In the genomic region with DNA sequence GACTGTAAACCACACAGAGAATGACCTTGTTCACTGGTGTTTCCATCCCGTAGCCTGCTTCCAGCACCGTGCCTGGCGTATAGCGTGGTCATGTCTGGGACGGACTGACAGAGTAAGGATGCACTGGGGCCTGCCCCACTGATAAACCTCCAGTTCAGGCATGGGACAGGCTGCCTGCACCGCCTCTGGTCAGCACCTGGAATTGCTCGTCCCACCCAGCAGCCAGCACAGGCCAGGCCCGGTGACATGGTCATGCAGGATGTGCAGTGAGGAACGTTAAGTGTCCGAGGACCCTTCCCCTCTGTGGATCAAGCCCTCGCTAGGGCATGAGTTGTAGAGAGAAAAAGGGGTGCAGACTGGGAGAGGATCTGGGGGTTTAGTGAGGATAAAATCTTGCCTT, we compare ENCODE assay signal across 1 cellular context.
TF ChIP-seq lines count a peak whose summit lies in the region.

No MANE protein-coding gene starts in this region.

TF ChIP-seq in GM23338, 12 proteins besides CTCF, POLR2A, EP300 and RAD21 (continued from another document):
- TF ChIP-seq, protein P1, sequence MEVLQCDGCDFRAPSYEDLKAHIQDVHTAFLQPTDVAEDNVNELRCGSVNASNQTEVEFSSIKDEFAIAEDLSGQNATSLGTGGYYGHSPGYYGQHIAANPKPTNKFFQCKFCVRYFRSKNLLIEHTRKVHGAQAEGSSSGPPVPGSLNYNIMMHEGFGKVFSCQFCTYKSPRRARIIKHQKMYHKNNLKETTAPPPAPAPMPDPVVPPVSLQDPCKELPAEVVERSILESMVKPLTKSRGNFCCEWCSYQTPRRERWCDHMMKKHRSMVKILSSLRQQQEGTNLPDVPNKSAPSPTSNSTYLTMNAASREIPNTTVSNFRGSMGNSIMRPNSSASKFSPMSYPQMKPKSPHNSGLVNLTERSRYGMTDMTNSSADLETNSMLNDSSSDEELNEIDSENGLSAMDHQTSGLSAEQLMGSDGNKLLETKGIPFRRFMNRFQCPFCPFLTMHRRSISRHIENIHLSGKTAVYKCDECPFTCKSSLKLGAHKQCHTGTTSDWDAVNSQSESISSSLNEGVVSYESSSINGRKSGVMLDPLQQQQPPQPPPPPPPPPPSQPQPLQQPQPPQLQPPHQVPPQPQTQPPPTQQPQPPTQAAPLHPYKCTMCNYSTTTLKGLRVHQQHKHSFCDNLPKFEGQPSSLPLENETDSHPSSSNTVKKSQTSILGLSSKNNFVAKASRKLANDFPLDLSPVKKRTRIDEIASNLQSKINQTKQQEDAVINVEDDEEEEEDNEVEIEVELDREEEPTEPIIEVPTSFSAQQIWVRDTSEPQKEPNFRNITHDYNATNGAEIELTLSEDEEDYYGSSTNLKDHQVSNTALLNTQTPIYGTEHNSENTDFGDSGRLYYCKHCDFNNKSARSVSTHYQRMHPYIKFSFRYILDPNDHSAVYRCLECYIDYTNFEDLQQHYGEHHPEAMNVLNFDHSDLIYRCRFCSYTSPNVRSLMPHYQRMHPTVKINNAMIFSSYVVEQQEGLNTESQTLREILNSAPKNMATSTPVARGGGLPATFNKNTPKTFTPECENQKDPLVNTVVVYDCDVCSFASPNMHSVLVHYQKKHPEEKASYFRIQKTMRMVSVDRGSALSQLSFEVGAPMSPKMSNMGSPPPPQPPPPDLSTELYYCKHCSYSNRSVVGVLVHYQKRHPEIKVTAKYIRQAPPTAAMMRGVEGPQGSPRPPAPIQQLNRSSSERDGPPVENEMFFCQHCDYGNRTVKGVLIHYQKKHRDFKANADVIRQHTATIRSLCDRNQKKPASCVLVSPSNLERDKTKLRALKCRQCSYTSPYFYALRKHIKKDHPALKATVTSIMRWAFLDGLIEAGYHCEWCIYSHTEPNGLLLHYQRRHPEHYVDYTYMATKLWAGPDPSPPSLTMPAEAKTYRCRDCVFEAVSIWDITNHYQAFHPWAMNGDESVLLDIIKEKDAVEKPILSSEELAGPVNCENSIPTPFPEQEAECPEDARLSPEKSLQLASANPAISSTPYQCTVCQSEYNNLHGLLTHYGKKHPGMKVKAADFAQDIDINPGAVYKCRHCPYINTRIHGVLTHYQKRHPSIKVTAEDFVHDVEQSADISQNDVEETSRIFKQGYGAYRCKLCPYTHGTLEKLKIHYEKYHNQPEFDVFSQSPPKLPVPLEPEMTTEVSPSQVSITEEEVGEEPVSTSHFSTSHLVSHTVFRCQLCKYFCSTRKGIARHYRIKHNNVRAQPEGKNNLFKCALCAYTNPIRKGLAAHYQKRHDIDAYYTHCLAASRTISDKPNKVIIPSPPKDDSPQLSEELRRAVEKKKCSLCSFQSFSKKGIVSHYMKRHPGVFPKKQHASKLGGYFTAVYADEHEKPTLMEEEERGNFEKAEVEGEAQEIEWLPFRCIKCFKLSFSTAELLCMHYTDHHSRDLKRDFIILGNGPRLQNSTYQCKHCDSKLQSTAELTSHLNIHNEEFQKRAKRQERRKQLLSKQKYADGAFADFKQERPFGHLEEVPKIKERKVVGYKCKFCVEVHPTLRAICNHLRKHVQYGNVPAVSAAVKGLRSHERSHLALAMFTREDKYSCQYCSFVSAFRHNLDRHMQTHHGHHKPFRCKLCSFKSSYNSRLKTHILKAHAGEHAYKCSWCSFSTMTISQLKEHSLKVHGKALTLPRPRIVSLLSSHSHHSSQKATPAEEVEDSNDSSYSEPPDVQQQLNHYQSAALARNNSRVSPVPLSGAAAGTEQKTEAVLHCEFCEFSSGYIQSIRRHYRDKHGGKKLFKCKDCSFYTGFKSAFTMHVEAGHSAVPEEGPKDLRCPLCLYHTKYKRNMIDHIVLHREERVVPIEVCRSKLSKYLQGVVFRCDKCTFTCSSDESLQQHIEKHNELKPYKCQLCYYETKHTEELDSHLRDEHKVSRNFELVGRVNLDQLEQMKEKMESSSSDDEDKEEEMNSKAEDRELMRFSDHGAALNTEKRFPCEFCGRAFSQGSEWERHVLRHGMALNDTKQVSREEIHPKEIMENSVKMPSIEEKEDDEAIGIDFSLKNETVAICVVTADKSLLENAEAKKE (CRISPR knock-in tag; IDR thresholded peaks at IDR 0.05) = no peak
- TF ChIP-seq STAT1 (IDR thresholded peaks at IDR 0.05; ENCODE audit: unreplicated experiment) = no peak
- TF ChIP-seq JUNB (IDR thresholded peaks at IDR 0.05; ENCODE audit: unreplicated experiment) = no peak
- no peak for TF ChIP-seq NANOG (IDR thresholded peaks at IDR 0.05; ENCODE audit: borderline replicate concordance)
- TF ChIP-seq, protein P2, sequence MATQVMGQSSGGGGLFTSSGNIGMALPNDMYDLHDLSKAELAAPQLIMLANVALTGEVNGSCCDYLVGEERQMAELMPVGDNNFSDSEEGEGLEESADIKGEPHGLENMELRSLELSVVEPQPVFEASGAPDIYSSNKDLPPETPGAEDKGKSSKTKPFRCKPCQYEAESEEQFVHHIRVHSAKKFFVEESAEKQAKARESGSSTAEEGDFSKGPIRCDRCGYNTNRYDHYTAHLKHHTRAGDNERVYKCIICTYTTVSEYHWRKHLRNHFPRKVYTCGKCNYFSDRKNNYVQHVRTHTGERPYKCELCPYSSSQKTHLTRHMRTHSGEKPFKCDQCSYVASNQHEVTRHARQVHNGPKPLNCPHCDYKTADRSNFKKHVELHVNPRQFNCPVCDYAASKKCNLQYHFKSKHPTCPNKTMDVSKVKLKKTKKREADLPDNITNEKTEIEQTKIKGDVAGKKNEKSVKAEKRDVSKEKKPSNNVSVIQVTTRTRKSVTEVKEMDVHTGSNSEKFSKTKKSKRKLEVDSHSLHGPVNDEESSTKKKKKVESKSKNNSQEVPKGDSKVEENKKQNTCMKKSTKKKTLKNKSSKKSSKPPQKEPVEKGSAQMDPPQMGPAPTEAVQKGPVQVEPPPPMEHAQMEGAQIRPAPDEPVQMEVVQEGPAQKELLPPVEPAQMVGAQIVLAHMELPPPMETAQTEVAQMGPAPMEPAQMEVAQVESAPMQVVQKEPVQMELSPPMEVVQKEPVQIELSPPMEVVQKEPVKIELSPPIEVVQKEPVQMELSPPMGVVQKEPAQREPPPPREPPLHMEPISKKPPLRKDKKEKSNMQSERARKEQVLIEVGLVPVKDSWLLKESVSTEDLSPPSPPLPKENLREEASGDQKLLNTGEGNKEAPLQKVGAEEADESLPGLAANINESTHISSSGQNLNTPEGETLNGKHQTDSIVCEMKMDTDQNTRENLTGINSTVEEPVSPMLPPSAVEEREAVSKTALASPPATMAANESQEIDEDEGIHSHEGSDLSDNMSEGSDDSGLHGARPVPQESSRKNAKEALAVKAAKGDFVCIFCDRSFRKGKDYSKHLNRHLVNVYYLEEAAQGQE (IDR thresholded peaks at IDR 0.05; ENCODE audit: unreplicated experiment) = no peak
- TF ChIP-seq EZH2 (IDR thresholded peaks at IDR 0.05; ENCODE audit: low read depth, unreplicated experiment) = no peak
